In the genomic region with DNA sequence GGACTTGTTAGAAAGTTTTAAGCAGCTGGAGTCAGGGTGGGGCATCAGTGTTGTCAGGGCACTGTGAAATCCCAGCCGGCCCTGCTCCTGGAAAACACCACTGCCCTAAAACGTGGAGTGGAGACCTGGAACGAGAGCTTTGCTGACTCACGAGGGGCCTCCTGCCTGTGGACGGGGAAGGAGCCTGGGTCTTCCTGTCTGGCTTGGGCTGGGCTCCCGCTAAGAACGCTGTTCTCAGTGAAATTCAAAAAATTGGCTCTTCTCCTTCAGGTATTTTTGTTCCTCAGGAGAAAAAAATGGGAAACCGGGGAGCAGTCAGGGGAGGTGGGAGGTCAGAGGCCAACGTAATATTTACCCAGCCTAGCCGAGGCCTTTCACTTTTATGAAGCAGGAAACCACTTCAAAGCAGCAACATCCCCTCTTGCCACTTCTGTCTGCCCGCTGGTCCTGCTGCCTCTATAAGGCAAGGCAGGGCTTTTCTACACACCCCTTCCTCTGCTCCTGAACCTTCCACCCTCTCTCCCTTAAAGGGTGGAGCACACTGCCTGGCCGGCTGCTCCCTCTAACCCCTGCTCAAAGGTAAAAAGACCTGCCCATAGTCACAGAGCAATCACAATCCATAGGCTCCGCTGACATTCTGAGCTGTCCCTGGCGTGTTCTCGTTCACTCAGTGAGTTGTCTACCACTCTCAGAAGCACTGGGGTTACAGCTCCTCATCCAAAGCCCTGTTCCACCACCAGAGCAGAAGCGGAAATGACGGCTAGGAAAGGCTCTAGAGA, we compare ENCODE assay signal across 8 cellular contexts. TPM values are rescaled to one million over a fixed set of nuclear protein-coding genes. Genes with fewer than 3 reads are reported as not detected.
DNase-seq lines count a peak whose midpoint lies in the region; ATAC-seq and TF ChIP-seq lines count a peak whose summit lies in the region.

No MANE protein-coding gene starts in this region.

- peaks cover 4% of the 10 kb centered on the region for H3K27me3 ChIP-seq in CD8-positive, alpha-beta T cell (ENCODE audit: insufficient read depth, low read length)
- peaks cover 2% of the 10 kb centered on the region for H3K27me3 ChIP-seq in layer of hippocampus (ENCODE audit: control insufficient read depth, insufficient read depth, low read length)
- no peaks in the 10 kb centered on the region for H3K27me3 ChIP-seq in thoracic aorta (replicated peaks; ENCODE audit: insufficient read depth)

- no peaks in the 10 kb centered on the region for H3K36me3 ChIP-seq in CD8-positive, alpha-beta T cell (ENCODE audit: insufficient read depth, low read length)
- peaks cover 2% of the 10 kb centered on the region for H3K36me3 ChIP-seq in thoracic aorta

- no peaks in the 10 kb centered on the region for H3K9me3 ChIP-seq in CD8-positive, alpha-beta T cell (ENCODE audit: low read length)
- no peaks in the 10 kb centered on the region for H3K9me3 ChIP-seq in thoracic aorta

- no peak for ATAC-seq in CD8-positive, alpha-beta T cell
- ATAC-seq in thoracic aorta (ENCODE audit: insufficient number of reproducible peaks, low FRiP score, low read depth) (no peak), GM18867 (IDR thresholded peaks at IDR 0.05; ENCODE audit: unreplicated experiment) (no peak)

- peak overlapping the region; percentile 41 for H3K4me3 Mint-ChIP-seq in CD8-positive, alpha-beta T cell

- TF ChIP-seq CTCF in CD8-positive, alpha-beta T cell (IDR thresholded peaks at IDR 0.05), result no peak
- no peak for TF ChIP-seq CTCF in thoracic aorta (IDR thresholded peaks at IDR 0.05)

- no peaks in the 10 kb centered on the region for H3K36me3 Mint-ChIP-seq in CD8-positive, alpha-beta T cell

- intact Hi-C loops in CD8-positive, alpha-beta T cell (cut with DNase I, micrococcal nuclease), result no loop called here

- POLR2A ChIA-PET in CD8-positive, alpha-beta T cell (lab: Charles Lee), result interaction anchor here (2.5 kb wide), 1 partner anchor 9 kb away, joined by 11 read pairs; a partner anchor contains a TSS

- peaks cover 18% of the 10 kb centered on the region for H3K4me1 Mint-ChIP-seq in CD8-positive, alpha-beta T cell (ENCODE audit: low read depth)

- H3K27ac Mint-ChIP-seq in CD8-positive, alpha-beta T cell, result no peak overlapping the region

- peaks cover 38% of the 10 kb centered on the region for H3K27me3 Mint-ChIP-seq in CD8-positive, alpha-beta T cell (ENCODE audit: low read depth)

- peaks cover 17% of the 10 kb centered on the region for H3K4me1 ChIP-seq in CD8-positive, alpha-beta T cell (ENCODE audit: insufficient read depth, low read length)
- peaks cover 61 to 99% of the 10 kb centered on the region in 2 donors for H3K4me1 ChIP-seq in thoracic aorta (ENCODE audit: control insufficient read depth in 1 of 2, low read depth in 2 of 2)

- no peaks in the 10 kb centered on the region for H3K9me3 Mint-ChIP-seq in CD8-positive, alpha-beta T cell

- no peak overlapping the region for H3K27ac ChIP-seq in CD8-positive, alpha-beta T cell (ENCODE audit: low read depth, low read length)
- H3K27ac ChIP-seq in layer of hippocampus (ENCODE audit: low read depth, low read length) (peak overlapping the region; percentile 60), thoracic aorta (peak overlapping the region; percentile 72 to 73)

- H3K4me3 ChIP-seq in CD8-positive, alpha-beta T cell (ENCODE audit: low read depth, low read length), result no peak overlapping the region
- peak overlapping the region; percentile 39 for H3K4me3 ChIP-seq in thoracic aorta

- CTCF ChIA-PET in CD8-positive, alpha-beta T cell (lab: Charles Lee), result interaction anchor here (4.7 kb wide), 1 partner anchor 9 kb away, joined by 34 read pairs; a partner anchor contains a TSS

- no peak for DNase-seq in CD8-positive, alpha-beta T cell
- DNase-seq in HT-29 (ENCODE audit: low spot score) (peak; percentile 86), astrocyte of the hippocampus (ENCODE audit: low read depth, low spot score) (peak; percentile 81), thoracic aorta (ENCODE audit: low spot score) (no peak), activated gamma-delta T cell (lab: John Stamatoyannopoulos, UW) (no peak), NCI-H187 (lab: John Stamatoyannopoulos, UW) (no peak)

RNA-seq across cellular contexts. Expression of a gene that starts 8.0 kb away (rescaled TPM):
- total RNA-seq in CD8-positive, alpha-beta T cell, result 1 to 10 TPM; 1.3 to 1.9 TPM
- 21.1 and 25.5 TPM in 2 replicates for total RNA-seq in HT-29 (2014; rRNA removed; shearing (Covaris generic))
- total RNA-seq in thoracic aorta, result 10 to 100 TPM; 30.2 to 62.2 TPM

Comparison
In these comparisons a context has a peak if more than half of its experiments do, and no peak if none do; other contexts are left out.
1. DNase-seq: peak in HT-29 (single experiment) and astrocyte of the hippocampus (single experiment); none in CD8-positive, alpha-beta T cell (0 of 7), thoracic aorta (single experiment), activated gamma-delta T cell (single experiment) and NCI-H187 (0 of 2).